ENCODE assay signal across 11 cellular contexts in genomic region chr7:119720541-119720940, GRCh38.
DNase-seq lines count a peak whose midpoint lies in the region; ATAC-seq and TF ChIP-seq lines count a peak whose summit lies in the region.
"Had no signal": no experiment of that assay in that cellular context is flagged by ENCODE, and none has a peak within 500 bp of the region (broad histone marks: within the 10 kb centered on the region; RNA-seq: fewer than 3 reads in every experiment).

No MANE protein-coding gene starts in this region.

- H3K27me3 ChIP-seq in MM.1S (replicated peaks; ENCODE audit: insufficient read depth, low read length), result no peaks in the 10 kb centered on the region

- no peaks in the 10 kb centered on the region for H3K4me1 Mint-ChIP-seq in stimulated activated memory B cell treated with anti-CD40 and anti-IgM and Interleukin-4, amounts not matched to agents 10 μg/mL and 1 μg/mL and 100 μg/mL, for 72 hours

- no peaks in the 10 kb centered on the region for H3K9me3 ChIP-seq in MM.1S (replicated peaks; ENCODE audit: insufficient read depth, low read length)
- H3K9me3 ChIP-seq: left ventricle myocardium inferior, thoracic aorta had no signal

- H3K4me3 Mint-ChIP-seq in stimulated activated memory B cell treated with anti-CD40 and anti-IgM and Interleukin-4, amounts not matched to agents 10 μg/mL and 1 μg/mL and 100 μg/mL, for 72 hours, result no peak overlapping the region

- no peaks in the 10 kb centered on the region for H3K9me2 ChIP-seq in MM.1S (replicated peaks; ENCODE audit: insufficient read depth, low read length)

- H4K20me1 ChIP-seq in MM.1S (ENCODE audit: insufficient read depth, low read length), result no peaks in the 10 kb centered on the region

- H3K4me2 ChIP-seq in MM.1S (ENCODE audit: low read depth, low read length), result no peak overlapping the region

- no peaks in the 10 kb centered on the region for H3K36me3 ChIP-seq in MM.1S (replicated peaks; ENCODE audit: insufficient read depth, low read length)
- H3K36me3 ChIP-seq: left ventricle myocardium inferior, thoracic aorta had no signal

- TF ChIP-seq CTCF in MM.1S (IDR thresholded peaks at IDR 0.05; ENCODE audit: low read length), result no peak

- H2AFZ ChIP-seq in MM.1S (ENCODE audit: low read length), result no peak overlapping the region

- no peak overlapping the region for H3K4me3 ChIP-seq in skeletal muscle cell (ENCODE audit: low read depth, low read length)
- H3K4me3 ChIP-seq in MM.1S (ENCODE audit: low read length), result no peak overlapping the region
- H3K4me3 ChIP-seq: left ventricle myocardium inferior, thoracic aorta had no signal

- H3K27me3 Mint-ChIP-seq in stimulated activated memory B cell treated with anti-CD40 and anti-IgM and Interleukin-4, amounts not matched to agents 10 μg/mL and 1 μg/mL and 100 μg/mL, for 72 hours, result no peaks in the 10 kb centered on the region

- no peaks in the 10 kb centered on the region for H3K4me1 ChIP-seq in MM.1S (ENCODE audit: low read length)
- H3K4me1 ChIP-seq: left ventricle myocardium inferior had no signal

- ATAC-seq in stimulated activated memory B cell treated with anti-CD40 and anti-IgM and Interleukin-4, amounts not matched to agents 10 μg/mL and 1 μg/mL and 100 μg/mL, for 72 hours, result no peak

- no peak overlapping the region for H3K9ac ChIP-seq in MM.1S (ENCODE audit: low read length)

- H3K27ac Mint-ChIP-seq in stimulated activated memory B cell treated with anti-CD40 and anti-IgM and Interleukin-4, amounts not matched to agents 10 μg/mL and 1 μg/mL and 100 μg/mL, for 72 hours, result no peak overlapping the region

- in situ Hi-C loops in SK-MEL-5 (cut with HindIII; ENCODE audit: low pct_unique_long_range_greater_than_20kb, low sequenced_read_pairs), result no loop called here

- no peak overlapping the region for H3K27ac ChIP-seq in MM.1S (ENCODE audit: low read length)
- H3K27ac ChIP-seq: left ventricle myocardium inferior, thoracic aorta had no signal

- H3K36me3 Mint-ChIP-seq in stimulated activated memory B cell treated with anti-CD40 and anti-IgM and Interleukin-4, amounts not matched to agents 10 μg/mL and 1 μg/mL and 100 μg/mL, for 72 hours, result no peaks in the 10 kb centered on the region

- H3F3A ChIP-seq in MM.1S (ENCODE audit: insufficient read depth, low read length), result no peaks in the 10 kb centered on the region

- peaks cover 3% of the 10 kb centered on the region for H3K9me3 Mint-ChIP-seq in stimulated activated memory B cell treated with anti-CD40 and anti-IgM and Interleukin-4, amounts not matched to agents 10 μg/mL and 1 μg/mL and 100 μg/mL, for 72 hours

- H3K79me2 ChIP-seq in MM.1S (ENCODE audit: low read length), result no peaks in the 10 kb centered on the region

- DNase-seq in GM04504 (ENCODE audit: low read depth) (peak; percentile 21), SK-MEL-5 (ENCODE audit: low read depth, low spot score) (peak; percentile 45), fibroblast of gingiva (ENCODE audit: low read depth) (peak; percentile 76), skeletal muscle cell (ENCODE audit: low read depth) (peak; percentile 83), MM.1S (no peak), germinal center (ENCODE audit: low spot score) (no peak)
- DNase-seq in activated effector memory CD4-positive, alpha-beta T cell treated with Interleukin-2 at 50 U/mL for 16 hours, result no peak
- DNase-seq: DMS79, left ventricle myocardium inferior had no signal

Comparison
In these comparisons a context has a peak if more than half of its experiments do, and no peak if none do; other contexts are left out.
1. DNase-seq: peak in GM04504 (single experiment), SK-MEL-5 (single experiment), fibroblast of gingiva (single experiment) and skeletal muscle cell (single experiment); none in MM.1S (single experiment), activated effector memory CD4-positive, alpha-beta T cell treated with Interleukin-2 at 50 U/mL for 16 hours (single experiment) and germinal center (single experiment).